ENCODE assay signal across 14 cellular contexts in genomic region chr11:35246725-35247124, GRCh38.
DNase-seq lines count a peak whose midpoint lies in the region; ATAC-seq and TF ChIP-seq lines count a peak whose summit lies in the region.
"Had no signal": no experiment of that assay in that cellular context is flagged by ENCODE, and none has a peak within 500 bp of the region (broad histone marks: within the 10 kb centered on the region; RNA-seq: fewer than 3 reads in every experiment).

No MANE protein-coding gene starts in this region.

- peaks cover 4% of the 10 kb centered on the region for H3K36me3 Mint-ChIP-seq in CD4-positive, CD25-positive, alpha-beta regulatory T cell
- peaks cover 2% of the 10 kb centered on the region for H3K36me3 Mint-ChIP-seq in T-helper 17 cell (ENCODE audit: low read depth)

- peaks cover 29% of the 10 kb centered on the region for H3K4me1 ChIP-seq in CD4-positive, CD25-positive, alpha-beta regulatory T cell (ENCODE audit: control insufficient read depth, insufficient read depth, low read length, poor library complexity, severe bottlenecking)
- H3K4me1 ChIP-seq in cardiac muscle cell (ENCODE audit: low read depth) (peaks cover 14% of the 10 kb centered on the region), sigmoid colon (peaks cover 0 to 45% (median 28%) of the 10 kb centered on the region in 4 donors), tibial nerve (no peaks in the 10 kb centered on the region), SJCRH30 (no peaks in the 10 kb centered on the region)
- H3K4me1 ChIP-seq: BE2C had no signal

- H3K4me1 Mint-ChIP-seq in CD4-positive, CD25-positive, alpha-beta regulatory T cell, result peaks cover 26 to 82% (median 47%) of the 10 kb centered on the region in 4 donors
- peaks cover 39% of the 10 kb centered on the region for H3K4me1 Mint-ChIP-seq in T-helper 17 cell
- H3K4me1 Mint-ChIP-seq: endodermal cell had no signal

- peak overlapping the region in 1 of 4 donors; percentile 82 for H3K4me3 Mint-ChIP-seq in CD4-positive, CD25-positive, alpha-beta regulatory T cell
- no peak overlapping the region for H3K4me3 Mint-ChIP-seq in T-helper 17 cell
- H3K4me3 Mint-ChIP-seq: activated CD8-positive, alpha-beta memory T cell treated with anti-CD3 and anti-CD28 coated beads, Interleukin-2, amount 10 ng/mL, durations not matched to agents 7 days and 5 days; endodermal cell had no signal

- peaks cover 5% of the 10 kb centered on the region for H3K27me3 Mint-ChIP-seq in CD4-positive, CD25-positive, alpha-beta regulatory T cell
- no peaks in the 10 kb centered on the region for H3K27me3 Mint-ChIP-seq in T-helper 17 cell

- H3K4me3 ChIP-seq in CD4-positive, CD25-positive, alpha-beta regulatory T cell (ENCODE audit: low read depth, low read length), result no peak overlapping the region
- H3K4me3 ChIP-seq in cardiac muscle cell (no peak overlapping the region), sigmoid colon (no peak overlapping the region), tibial nerve (no peak overlapping the region), SJCRH30 (no peak overlapping the region)

- H3K9me3 Mint-ChIP-seq in CD4-positive, CD25-positive, alpha-beta regulatory T cell, result peaks cover 0 to 6% (median 2%) of the 10 kb centered on the region in 7 donors

- no peak for DNase-seq in CD4-positive, CD25-positive, alpha-beta regulatory T cell
- DNase-seq in T-helper 17 cell (no peak), cardiac muscle cell (ENCODE audit: low read depth in 1 of 2, low spot score in 1 of 2) (peak; percentile 55 to 75), sigmoid colon (peak; percentile 77), tibial nerve (ENCODE audit: low spot score in 2 of 2) (no peak), SJCRH30 (no peak), OCI-M1 (lab: John Stamatoyannopoulos, UW) (no peak), DMS53 treated with DMSO at 0.1 percent for 48 hours (lab: John Stamatoyannopoulos, UW; ENCODE audit: unreplicated experiment) (no peak)
- DNase-seq: amygdala, BE2C, endodermal cell, NCI-H345 had no signal

- TF ChIP-seq CTCF in cardiac muscle cell (IDR thresholded peaks at IDR 0.05; ENCODE audit: low read depth, low read length), result no peak
- no peak for TF ChIP-seq CTCF in sigmoid colon (IDR thresholded peaks at IDR 0.05)
- TF ChIP-seq CTCF in tibial nerve (IDR thresholded peaks at IDR 0.05), result no peak

- intact Hi-C loops in sigmoid colon (cut with DNase I), result no loop called here

- peak overlapping the region; percentile 97 to 99 (median 98) for H3K27ac Mint-ChIP-seq in CD4-positive, CD25-positive, alpha-beta regulatory T cell
- peak overlapping the region; percentile 95 for H3K27ac Mint-ChIP-seq in T-helper 17 cell
- H3K27ac Mint-ChIP-seq: endodermal cell had no signal

- peak in 3 of 4 donors; percentile 44 to 78 (median 72) for TF ChIP-seq EP300 in sigmoid colon (IDR thresholded peaks at IDR 0.05)
- no peak for TF ChIP-seq EP300 in tibial nerve (IDR thresholded peaks at IDR 0.05)

- WGBS in sigmoid colon, 2 donors, result 44 to 69% methylated on average over 2 of the region's 2 CpGs
- 31 to 46% methylated on average over 2 of the region's 2 CpGs for WGBS in tibial nerve, 2 donors

- TF ChIP-seq POLR2A in sigmoid colon (IDR thresholded peaks at IDR 0.05) (no peak), tibial nerve (IDR thresholded peaks at IDR 0.05) (no peak)

- no peaks in the 10 kb centered on the region for H3K36me3 ChIP-seq in CD4-positive, CD25-positive, alpha-beta regulatory T cell (ENCODE audit: control insufficient read depth, insufficient read depth, low read length)
- H3K36me3 ChIP-seq in cardiac muscle cell (no peaks in the 10 kb centered on the region), sigmoid colon (no peaks in the 10 kb centered on the region), tibial nerve (no peaks in the 10 kb centered on the region), SJCRH30 (no peaks in the 10 kb centered on the region)
- H3K36me3 ChIP-seq: BE2C had no signal

- no peak for ATAC-seq in CD4-positive, CD25-positive, alpha-beta regulatory T cell (ENCODE audit: low read depth in 2 of 2)
- ATAC-seq in T-helper 17 cell, result no peak
- ATAC-seq: Panc1 had no signal

- peak overlapping the region; percentile 66 for H3K27ac ChIP-seq in CD4-positive, CD25-positive, alpha-beta regulatory T cell (ENCODE audit: insufficient read depth, low read length, poor library complexity, severe bottlenecking)
- peak overlapping the region; percentile 85 for H3K27ac ChIP-seq in cardiac muscle cell
- H3K27ac ChIP-seq in sigmoid colon, result peak overlapping the region; percentile 59 to 87 (median 76)
- peak overlapping the region in 2 of 4 donors; percentile 33 to 57 for H3K27ac ChIP-seq in tibial nerve
- no peak overlapping the region for H3K27ac ChIP-seq in SJCRH30

- peaks cover 4% of the 10 kb centered on the region in 2 experiments for H3K9me3 ChIP-seq in CD4-positive, CD25-positive, alpha-beta regulatory T cell (ENCODE audit: control insufficient read depth in 2 of 2, low read length in 2 of 2)
- H3K9me3 ChIP-seq in T-helper 17 cell (ENCODE audit: control insufficient read depth, low read length, poor library complexity, severe bottlenecking), result no peaks in the 10 kb centered on the region
- H3K9me3 ChIP-seq in cardiac muscle cell (ENCODE audit: low read depth), result no peaks in the 10 kb centered on the region
- no peaks in the 10 kb centered on the region for H3K9me3 ChIP-seq in sigmoid colon
- H3K9me3 ChIP-seq in tibial nerve, result no peaks in the 10 kb centered on the region
- H3K9me3 ChIP-seq in SJCRH30 (replicated peaks), result no peaks in the 10 kb centered on the region
- H3K9me3 ChIP-seq: BE2C had no signal

- H3K27me3 ChIP-seq in CD4-positive, CD25-positive, alpha-beta regulatory T cell (ENCODE audit: control insufficient read depth, insufficient read depth, low read length), result no peaks in the 10 kb centered on the region
- H3K27me3 ChIP-seq in cardiac muscle cell (no peaks in the 10 kb centered on the region), sigmoid colon (no peaks in the 10 kb centered on the region), tibial nerve (no peaks in the 10 kb centered on the region), SJCRH30 (no peaks in the 10 kb centered on the region; the same call in 1 of the 2 replicates)
- H3K27me3 ChIP-seq: BE2C had no signal

Comparison
In these comparisons a context has a peak if more than half of its experiments do, and no peak if none do; other contexts are left out.
1. DNase-seq: peak in cardiac muscle cell (2 of 2) and sigmoid colon (single experiment); none in CD4-positive, CD25-positive, alpha-beta regulatory T cell (0 of 3), T-helper 17 cell (0 of 3), tibial nerve (0 of 2), SJCRH30 (0 of 2), OCI-M1 (single experiment) and DMS53 treated with DMSO at 0.1 percent for 48 hours (single experiment).